1 cellular context compared by ENCODE assay signal in the genomic region with DNA sequence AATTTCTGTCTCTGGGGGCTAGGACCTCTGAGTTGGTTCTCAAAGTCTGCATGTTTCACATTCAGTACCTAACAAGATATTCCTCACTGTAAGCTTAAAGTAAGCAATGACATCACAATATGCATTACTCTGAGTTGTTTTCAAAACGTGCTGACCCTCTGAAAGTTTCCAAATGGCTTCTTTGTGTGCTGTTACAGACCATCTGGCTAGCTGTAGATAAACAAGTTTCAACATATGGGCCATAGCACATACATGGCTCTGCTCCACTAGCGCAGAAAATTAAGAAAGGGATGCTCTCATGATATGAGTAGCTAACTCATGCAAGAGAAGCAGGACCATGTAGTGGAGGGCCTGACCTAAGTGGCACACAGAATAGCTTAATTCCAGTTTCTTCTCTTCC.
TF ChIP-seq lines count a peak whose summit lies in the region.

No MANE protein-coding gene starts in this region.

TF ChIP-seq in IMR-90, 13 proteins besides CTCF, POLR2A, EP300 and RAD21 (continued from another document):
- TF ChIP-seq BHLHE40 (IDR thresholded peaks at IDR 0.05; ENCODE audit: low read depth, low read length): no peak
- TF ChIP-seq, protein P1, sequence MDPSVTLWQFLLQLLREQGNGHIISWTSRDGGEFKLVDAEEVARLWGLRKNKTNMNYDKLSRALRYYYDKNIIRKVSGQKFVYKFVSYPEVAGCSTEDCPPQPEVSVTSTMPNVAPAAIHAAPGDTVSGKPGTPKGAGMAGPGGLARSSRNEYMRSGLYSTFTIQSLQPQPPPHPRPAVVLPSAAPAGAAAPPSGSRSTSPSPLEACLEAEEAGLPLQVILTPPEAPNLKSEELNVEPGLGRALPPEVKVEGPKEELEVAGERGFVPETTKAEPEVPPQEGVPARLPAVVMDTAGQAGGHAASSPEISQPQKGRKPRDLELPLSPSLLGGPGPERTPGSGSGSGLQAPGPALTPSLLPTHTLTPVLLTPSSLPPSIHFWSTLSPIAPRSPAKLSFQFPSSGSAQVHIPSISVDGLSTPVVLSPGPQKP (IDR thresholded peaks at IDR 0.05; ENCODE audit: borderline replicate concordance, low read depth, low read length): no peak
- no peak for TF ChIP-seq SMC3 (IDR thresholded peaks at IDR 0.05; ENCODE audit: low read depth, low read length)
